Comparison of ENCODE assay signal across 16 cellular contexts in genomic region chr6:128208078-128208477, GRCh38.
A peak's percentile ranks its signal among the peaks of the same experiment; 100 is the strongest.
DNase-seq lines count a peak whose midpoint lies in the region; ATAC-seq, FAIRE-seq and TF ChIP-seq lines count a peak whose summit lies in the region.
"Had no signal": no experiment of that assay in that cellular context is flagged by ENCODE, and none has a peak within 500 bp of the region (broad histone marks: within the 10 kb centered on the region; RNA-seq: fewer than 3 reads in every experiment).

No MANE protein-coding gene starts in this region.

- POLR2A ChIA-PET in MCF 10A (lab: Yijun Ruan, JAX) = no interaction called here

- no peaks in the 10 kb centered on the region for H3K9me3 ChIP-seq in breast epithelium
- no peaks in the 10 kb centered on the region for H3K9me3 ChIP-seq in adipocyte (ENCODE audit: control insufficient read depth, low read length)
- H3K9me3 ChIP-seq: gastroesophageal sphincter, psoas muscle had no signal

- DNase-seq in MCF 10A (ENCODE audit: unreplicated experiment) = peak; percentile 16
- no peak for DNase-seq in breast epithelium (ENCODE audit: low spot score in 2 of 2)
- DNase-seq in adipocyte (ENCODE audit: low read depth) = peak; percentile 29
- DNase-seq in fibroblast of the aortic adventitia (ENCODE audit: low read depth) = peak; percentile 56
- DNase-seq in urothelium cell line (ENCODE audit: low spot score) = peak; percentile 23
- DNase-seq in occipital lobe (lab: John Stamatoyannopoulos, UW) = no peak
- DNase-seq: activated naive CD8-positive, alpha-beta T cell treated with anti-CD3 and anti-CD28 coated beads, Interleukin-2, amount 50 U/mL, for 24 hours; activated T-cell treated with anti-CD3 and anti-CD28 coated beads, Interleukin-2, amount 50 U/mL, for 24 hours; DMS 273 treated with DMSO at 0.1 percent for 48 hours; psoas muscle had no signal

- peak overlapping the region; percentile 14 for H3K27ac Mint-ChIP-seq in MCF 10A (ENCODE audit: low read depth, unreplicated experiment)
- H3K27ac Mint-ChIP-seq: activated naive CD8-positive, alpha-beta T cell treated with anti-CD3 and anti-CD28 coated beads, Interleukin-2, amount 50 U/mL, for 24 hours; activated T-cell treated with anti-CD3 and anti-CD28 coated beads, Interleukin-2, amount 50 U/mL, for 24 hours; T-helper 1 cell treated with Interleukin-12 subunit alpha and Interleukin-12 subunit beta and Interleukin-4 antibody, amounts not matched to agents 30 μg/mL and 1 μg/mL, for 36 hours had no signal

- BruUV-seq in MCF 10A (replicated peaks; lab: Mats Ljungman, UMichigan) = no TSS peak

- no peaks in the 10 kb centered on the region for H3K4me1 ChIP-seq in breast epithelium
- H3K4me1 ChIP-seq in adipocyte (ENCODE audit: control insufficient read depth, insufficient read depth, low read length) = peaks cover 45% of the 10 kb centered on the region
- H3K4me1 ChIP-seq: gastroesophageal sphincter, psoas muscle had no signal

- H3K27me3 Mint-ChIP-seq in MCF 10A (ENCODE audit: insufficient read depth, unreplicated experiment) = no peaks in the 10 kb centered on the region
- H3K27me3 Mint-ChIP-seq: activated naive CD8-positive, alpha-beta T cell treated with anti-CD3 and anti-CD28 coated beads, Interleukin-2, amount 50 U/mL, for 24 hours; activated T-cell treated with anti-CD3 and anti-CD28 coated beads, Interleukin-2, amount 50 U/mL, for 24 hours had no signal

- FAIRE-seq in urothelium cell line (lab: Jason Lieb, UNC) = no peak
- FAIRE-seq: A204.1, HTR-8/SVneo had no signal

- H3K4me1 Mint-ChIP-seq in MCF 10A (ENCODE audit: insufficient read depth, unreplicated experiment) = peaks cover 43% of the 10 kb centered on the region
- H3K4me1 Mint-ChIP-seq: activated naive CD8-positive, alpha-beta T cell treated with anti-CD3 and anti-CD28 coated beads, Interleukin-2, amount 50 U/mL, for 24 hours had no signal

- no peak for TF ChIP-seq POLR2A in breast epithelium (IDR thresholded peaks at IDR 0.05)

- ATAC-seq in GM19452 (IDR thresholded peaks at IDR 0.05; ENCODE audit: unreplicated experiment) = no peak
- no peak for ATAC-seq in HG02870 (IDR thresholded peaks at IDR 0.05; ENCODE audit: unreplicated experiment)
- ATAC-seq: activated naive CD8-positive, alpha-beta T cell treated with anti-CD3 and anti-CD28 coated beads, Interleukin-2, amount 50 U/mL, for 24 hours; gastroesophageal sphincter; psoas muscle had no signal

- H3K36me3 Mint-ChIP-seq in MCF 10A (ENCODE audit: insufficient read depth, unreplicated experiment) = peaks cover 6% of the 10 kb centered on the region

- no peak overlapping the region for H3K9ac ChIP-seq in adipocyte (ENCODE audit: low read length)

- CTCF ChIA-PET in MCF 10A (lab: Yijun Ruan, JAX) = no interaction called here

- H3K4me3 Mint-ChIP-seq in MCF 10A (ENCODE audit: unreplicated experiment) = no peak overlapping the region
- H3K4me3 Mint-ChIP-seq: activated naive CD8-positive, alpha-beta T cell treated with anti-CD3 and anti-CD28 coated beads, Interleukin-2, amount 50 U/mL, for 24 hours; activated T-cell treated with anti-CD3 and anti-CD28 coated beads, Interleukin-2, amount 50 U/mL, for 24 hours; T-helper 1 cell treated with Interleukin-12 subunit alpha and Interleukin-12 subunit beta and Interleukin-4 antibody, amounts not matched to agents 30 μg/mL and 1 μg/mL, for 36 hours had no signal

- TF ChIP-seq CTCF in MCF 10A (IDR thresholded peaks at IDR 0.05; ENCODE audit: unreplicated experiment) (no peak), breast epithelium (IDR thresholded peaks at IDR 0.05) (no peak), fibroblast of the aortic adventitia (IDR thresholded peaks at IDR 0.05; ENCODE audit: insufficient read depth, low read length) (no peak)

- no peak overlapping the region for H3K27ac ChIP-seq in breast epithelium
- H3K27ac ChIP-seq: gastroesophageal sphincter, psoas muscle had no signal

- no peaks in the 10 kb centered on the region for H3K36me3 ChIP-seq in breast epithelium
- no peaks in the 10 kb centered on the region for H3K36me3 ChIP-seq in adipocyte (ENCODE audit: control insufficient read depth, insufficient read depth, low read length, severe bottlenecking)
- H3K36me3 ChIP-seq: gastroesophageal sphincter had no signal

- H3K9me3 Mint-ChIP-seq in MCF 10A (ENCODE audit: unreplicated experiment) = peaks cover 8% of the 10 kb centered on the region
- H3K9me3 Mint-ChIP-seq: activated T-cell treated with anti-CD3 and anti-CD28 coated beads, Interleukin-2, amount 50 U/mL, for 24 hours; T-helper 1 cell treated with Interleukin-12 subunit alpha and Interleukin-12 subunit beta and Interleukin-4 antibody, amounts not matched to agents 30 μg/mL and 1 μg/mL, for 36 hours had no signal

- H3K27me3 ChIP-seq in breast epithelium (no peaks in the 10 kb centered on the region), adipocyte (replicated peaks; ENCODE audit: control insufficient read depth, insufficient read depth, low read length) (no peaks in the 10 kb centered on the region)
- H3K27me3 ChIP-seq: gastroesophageal sphincter had no signal

- intact Hi-C loops in MCF 10A (cut with micrococcal nuclease) = no loop called here
- intact Hi-C loops in breast epithelium (cut with DNase I; ENCODE audit: low total_unique reads) = no loop called here

- H3K4me3 ChIP-seq in breast epithelium (no peak overlapping the region), adipocyte (ENCODE audit: low read length) (peak overlapping the region; percentile 25), fibroblast of the aortic adventitia (ENCODE audit: low read depth, low read length) (no peak overlapping the region)
- H3K4me3 ChIP-seq: gastroesophageal sphincter, psoas muscle had no signal

Comparison
In these comparisons a context has a peak if more than half of its experiments do, and no peak if none do; other contexts are left out.
1. DNase-seq: peak in MCF 10A (single experiment), adipocyte (single experiment), fibroblast of the aortic adventitia (single experiment) and urothelium cell line (single experiment); none in breast epithelium (0 of 2) and occipital lobe (single experiment).